1 cellular context compared by ENCODE assay signal in genomic region chr6:87444362-87444761, GRCh38.
TF ChIP-seq lines count a peak whose summit lies in the region.

No MANE protein-coding gene starts in this region.

TF ChIP-seq in H1, 55 proteins besides CTCF, POLR2A, EP300 and RAD21:
- TF ChIP-seq BCL11A (IDR thresholded peaks at IDR 0.05; ENCODE audit: low read depth in 2 of 2, low read length in 2 of 2) = no peak
- TF ChIP-seq TEAD4 (IDR thresholded peaks at IDR 0.05; ENCODE audit: low read depth, low read length) = peak; percentile 100
- TF ChIP-seq CBX5 (IDR thresholded peaks at IDR 0.05; ENCODE audit: low read depth, low read length) = no peak
- no peak for TF ChIP-seq CHD7 (IDR thresholded peaks at IDR 0.05; ENCODE audit: insufficient replicate concordance, low read length)
- no peak for TF ChIP-seq TAF7 (optimal IDR thresholded peaks at IDR 0.05; ENCODE audit: borderline replicate concordance, low read depth, low read length)
- TF ChIP-seq HDAC2 (IDR thresholded peaks at IDR 0.05; ENCODE audit: borderline replicate concordance in 1 of 2, low read depth in 2 of 2, low read length in 2 of 2) = no peak
- peak; percentile 90; the same call in 1 of the 2 replicates for TF ChIP-seq TCF12 (IDR thresholded peaks at IDR 0.05; ENCODE audit: low read depth, low read length)
- TF ChIP-seq YY1 (IDR thresholded peaks at IDR 0.05; ENCODE audit: low read depth, low read length) = peak; percentile 80
- TF ChIP-seq SIRT6 (IDR thresholded peaks at IDR 0.05; ENCODE audit: low read length) = no peak
- no peak for TF ChIP-seq POLR2AphosphoS5 (IDR thresholded peaks at IDR 0.05; ENCODE audit: low read depth, low read length)
- no peak for TF ChIP-seq CEBPB (IDR thresholded peaks at IDR 0.05; ENCODE audit: low read depth, low read length)
- no peak for TF ChIP-seq POU5F1 (IDR thresholded peaks at IDR 0.05; ENCODE audit: low read depth, low read length)
- TF ChIP-seq CTBP2 (IDR thresholded peaks at IDR 0.05; ENCODE audit: borderline replicate concordance, insufficient read depth, insufficient read length, low read length) = peak; percentile 30
- no peak for TF ChIP-seq ATF3 (IDR thresholded peaks at IDR 0.05; ENCODE audit: insufficient read depth, low read depth, low read length)
- no peak for TF ChIP-seq TBP (IDR thresholded peaks at IDR 0.05; ENCODE audit: low read depth, low read length)
- no peak for TF ChIP-seq SIX5 (IDR thresholded peaks at IDR 0.05; ENCODE audit: low read depth, low read length)
- TF ChIP-seq SIN3A (conservative IDR thresholded peaks at IDR 0.05 in 1 of 2, IDR thresholded peaks at IDR 0.05 in 1 of 2; ENCODE audit: low read depth in 1 of 2, low read length in 2 of 2) = 0 out of 4 replicates have a peak, but pooled peaks of 1 of the 2 experiments have one; percentile 28
- TF ChIP-seq EZH2 (IDR thresholded peaks at IDR 0.05; ENCODE audit: low read depth, low read length, severe bottlenecking) = no peak
- TF ChIP-seq BACH1 (IDR thresholded peaks at IDR 0.05; ENCODE audit: low read length) = no peak
- no peak for TF ChIP-seq GTF2F1 (IDR thresholded peaks at IDR 0.05; ENCODE audit: borderline replicate concordance, low read depth, low read length)
- TF ChIP-seq JUND (IDR thresholded peaks at IDR 0.05; ENCODE audit: low read length) = no peak
- TF ChIP-seq RNF2 (IDR thresholded peaks at IDR 0.05; ENCODE audit: borderline replicate concordance, low read depth, low read length, missing control alignments, poor library complexity, severe bottlenecking) = no peak
- peak; percentile 75 for TF ChIP-seq SP1 (IDR thresholded peaks at IDR 0.05; ENCODE audit: low read depth, low read length)
- TF ChIP-seq, protein P1, sequence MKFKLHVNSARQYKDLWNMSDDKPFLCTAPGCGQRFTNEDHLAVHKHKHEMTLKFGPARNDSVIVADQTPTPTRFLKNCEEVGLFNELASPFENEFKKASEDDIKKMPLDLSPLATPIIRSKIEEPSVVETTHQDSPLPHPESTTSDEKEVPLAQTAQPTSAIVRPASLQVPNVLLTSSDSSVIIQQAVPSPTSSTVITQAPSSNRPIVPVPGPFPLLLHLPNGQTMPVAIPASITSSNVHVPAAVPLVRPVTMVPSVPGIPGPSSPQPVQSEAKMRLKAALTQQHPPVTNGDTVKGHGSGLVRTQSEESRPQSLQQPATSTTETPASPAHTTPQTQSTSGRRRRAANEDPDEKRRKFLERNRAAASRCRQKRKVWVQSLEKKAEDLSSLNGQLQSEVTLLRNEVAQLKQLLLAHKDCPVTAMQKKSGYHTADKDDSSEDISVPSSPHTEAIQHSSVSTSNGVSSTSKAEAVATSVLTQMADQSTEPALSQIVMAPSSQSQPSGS (IDR thresholded peaks at IDR 0.05; ENCODE audit: low read length) = 0 out of 2 replicates have a peak, but pooled peaks have one; percentile 40
- TF ChIP-seq SP2 (IDR thresholded peaks at IDR 0.05; ENCODE audit: low read length) = no peak
- TF ChIP-seq NANOG (IDR thresholded peaks at IDR 0.05; ENCODE audit: insufficient read depth, low read depth, low read length, poor library complexity, severe bottlenecking) = no peak
- no peak; the same call in 1 of the 2 replicates for TF ChIP-seq RBBP5 (IDR thresholded peaks at IDR 0.05; ENCODE audit: borderline replicate concordance, low read depth, low read length)
- no peak for TF ChIP-seq CREB1 (IDR thresholded peaks at IDR 0.05)
- no peak for TF ChIP-seq SP4 (IDR thresholded peaks at IDR 0.05; ENCODE audit: low read length)
- no peak for TF ChIP-seq SAP30 (IDR thresholded peaks at IDR 0.05; ENCODE audit: insufficient read depth, insufficient replicate concordance, low read length)
- TF ChIP-seq CHD1 (IDR thresholded peaks at IDR 0.05; ENCODE audit: low read depth, low read length) = no peak
- no peak for TF ChIP-seq GABPA (IDR thresholded peaks at IDR 0.05; ENCODE audit: borderline replicate concordance, insufficient read depth, low read length)
- no peak for TF ChIP-seq E2F6 (IDR thresholded peaks at IDR 0.05)
